Comparison of ENCODE assay signal across 8 cellular contexts in the genomic region with DNA sequence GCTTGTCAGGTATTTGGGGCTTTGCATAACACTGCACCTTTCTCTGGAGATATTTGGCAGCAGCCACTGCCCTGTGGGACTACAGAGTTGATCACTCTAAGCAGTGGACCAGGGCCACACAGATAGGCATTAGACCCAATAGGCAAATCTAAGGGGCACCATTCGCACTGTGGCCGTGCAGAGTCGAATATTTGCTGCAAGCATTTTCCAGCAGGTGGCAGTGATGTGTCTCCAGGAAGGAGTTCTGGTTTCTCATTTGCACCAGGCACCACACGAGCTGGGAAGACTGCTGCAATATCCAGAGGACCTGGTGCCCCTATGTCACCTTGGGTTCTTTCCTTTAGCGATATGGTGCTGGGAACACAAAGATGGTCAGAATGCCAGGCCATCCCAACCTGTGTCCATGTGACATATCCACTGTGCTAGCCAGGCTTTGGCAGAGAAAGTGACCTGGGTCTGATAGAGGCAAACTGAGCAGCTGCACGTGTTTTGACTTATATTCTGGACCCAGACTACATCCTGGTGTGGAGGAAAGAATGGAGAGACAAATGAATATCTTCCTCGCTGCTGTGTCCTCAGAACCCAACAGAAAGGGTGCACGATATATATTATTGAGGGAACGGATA.
DNase-seq lines count a peak whose midpoint lies in the region; ATAC-seq, FAIRE-seq and TF ChIP-seq lines count a peak whose summit lies in the region.
"Had no signal": no experiment of that assay in that cellular context is flagged by ENCODE, and none has a peak within 500 bp of the region (broad histone marks: within the 10 kb centered on the region; RNA-seq: fewer than 3 reads in every experiment).

No MANE protein-coding gene starts in this region.

- no peak overlapping the region for H4K8ac ChIP-seq in trophoblast cell (ENCODE audit: low read depth, low read length)

- no peaks in the 10 kb centered on the region for H3K79me1 ChIP-seq in trophoblast cell (ENCODE audit: low read length)

- H4K91ac ChIP-seq in trophoblast cell (ENCODE audit: low read depth, low read length), result no peak overlapping the region

- FAIRE-seq in HTR-8/SVneo (lab: Jason Lieb, UNC), result no peak

- H3K27me3 ChIP-seq in trophoblast cell (ENCODE audit: insufficient read depth, low read length), result no peaks in the 10 kb centered on the region

- peak; percentile 50 for TF ChIP-seq CTCF in fibroblast of mammary gland (conservative IDR thresholded peaks at IDR 0.05; ENCODE audit: control insufficient read depth, insufficient read depth, low read depth, low read length)

- no peak overlapping the region for H2BK120ac ChIP-seq in trophoblast cell (ENCODE audit: insufficient read depth, low read length, poor library complexity)

- H3K4me1 ChIP-seq in trophoblast cell (ENCODE audit: control insufficient read depth in 1 of 2, insufficient read depth in 2 of 2, low read length in 2 of 2), result peaks cover 0 to 4% of the 10 kb centered on the region in 2 experiments

- H2BK12ac ChIP-seq in trophoblast cell (ENCODE audit: low read length), result no peak overlapping the region

- no peak overlapping the region for H2AK5ac ChIP-seq in trophoblast cell (ENCODE audit: low read length)

- no peak overlapping the region for H3K4ac ChIP-seq in trophoblast cell (ENCODE audit: low read depth, low read length)

- no peak overlapping the region for H3K23ac ChIP-seq in trophoblast cell (ENCODE audit: low read length)

- no peak overlapping the region for H4K12ac ChIP-seq in trophoblast cell (ENCODE audit: low read depth, low read length)

- no peak overlapping the region for H2BK5ac ChIP-seq in trophoblast cell (ENCODE audit: low read depth, low read length, poor library complexity)

- H3K9ac ChIP-seq in trophoblast cell (ENCODE audit: low read length), result no peak overlapping the region

- ATAC-seq in SK-N-SH treated with all-trans-retinoic acid at 6 μM for 48 hours, result peak; percentile 49
- ATAC-seq in HG02870 (IDR thresholded peaks at IDR 0.05; ENCODE audit: unreplicated experiment), result no peak

- H3K27ac ChIP-seq in trophoblast cell (ENCODE audit: low read depth, low read length), result no peak overlapping the region
- H3K27ac ChIP-seq: skin epidermis had no signal

- no peak overlapping the region for H3K4me2 ChIP-seq in trophoblast cell (ENCODE audit: low read length)

- no peak overlapping the region for H3K14ac ChIP-seq in trophoblast cell (ENCODE audit: low read length)

- H3K9me3 ChIP-seq in trophoblast cell (ENCODE audit: insufficient read depth, low read depth, low read length), result no peaks in the 10 kb centered on the region

- WGBS in trophoblast cell (ENCODE audit: extremely low coverage, insufficient coverage, insufficient read length), result no CpG with 5 or more reads among the region's 9 CpGs

- no peak overlapping the region for H3K4me3 ChIP-seq in fibroblast of mammary gland (ENCODE audit: control insufficient read depth, low read depth, low read length)
- no peak overlapping the region for H3K4me3 ChIP-seq in trophoblast cell (ENCODE audit: low read depth, low read length)
- H3K4me3 ChIP-seq: skin epidermis had no signal

- no peak overlapping the region for H2AFZ ChIP-seq in trophoblast cell (ENCODE audit: insufficient read depth, low read length, poor library complexity)

- no peaks in the 10 kb centered on the region for H3K36me3 ChIP-seq in trophoblast cell (ENCODE audit: control insufficient read depth in 1 of 2, insufficient read depth in 2 of 2, low read length in 2 of 2)

- H3K79me2 ChIP-seq in trophoblast cell (ENCODE audit: control insufficient read depth, insufficient read depth, low read length, poor library complexity), result no peaks in the 10 kb centered on the region

- H3K18ac ChIP-seq in trophoblast cell (ENCODE audit: low read length), result no peak overlapping the region

- peak; percentile 58 for DNase-seq in GM03348 (ENCODE audit: low spot score)
- peak; percentile 54 for DNase-seq in HTR-8/SVneo (ENCODE audit: insufficient read length, low spot score)
- DNase-seq in fibroblast of mammary gland (ENCODE audit: low read depth), result peak; percentile 26
- peak; percentile 35 to 73 for DNase-seq in trophoblast cell
- DNase-seq in dedifferentiated amniotic fluid mesenchymal stem cell (ENCODE audit: extremely low spot score), result no peak

TF ChIP-seq in SK-N-SH treated with all-trans-retinoic acid at 6 μM for 48 hours, 23 proteins besides CTCF, POLR2A, EP300 and RAD21:
- TF ChIP-seq ZFP3 (CRISPR knock-in tag; IDR thresholded peaks at IDR 0.05), result no peak
